ENCODE assay signal across 20 cellular contexts in the genomic region with DNA sequence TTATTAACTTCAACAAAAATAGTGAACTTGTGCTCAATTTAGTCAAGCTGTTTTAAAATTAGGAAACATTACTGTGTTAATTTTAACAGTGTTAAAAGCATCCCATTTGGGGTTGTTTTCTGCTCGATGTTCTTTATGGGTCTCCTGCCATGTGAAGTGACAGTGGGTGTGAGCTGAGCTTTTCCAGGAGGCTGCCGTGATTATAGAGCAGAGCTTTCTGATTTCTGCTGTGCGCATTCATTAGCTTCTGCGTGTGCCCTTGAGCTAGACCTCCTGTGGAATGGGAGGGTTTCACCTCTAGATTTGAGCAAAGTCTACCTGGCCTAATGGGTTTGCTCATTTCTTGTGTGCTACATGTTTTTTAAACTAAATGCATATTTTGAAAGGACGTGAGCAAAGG.
DNase-seq lines count a peak whose midpoint lies in the region; ATAC-seq and TF ChIP-seq lines count a peak whose summit lies in the region.
"Had no signal": no experiment of that assay in that cellular context is flagged by ENCODE, and none has a peak within 500 bp of the region (broad histone marks: within the 10 kb centered on the region; RNA-seq: fewer than 3 reads in every experiment).

No MANE protein-coding gene starts in this region.

- H3K4me3 Mint-ChIP-seq in T-helper 2 cell treated with Interferon-gamma antibody and Interleukin-4, amounts not matched to agents 5 μg/mL and 100 μg/mL, for 36 hours: no peak overlapping the region
- H3K4me3 Mint-ChIP-seq: CD8-positive, alpha-beta memory T cell had no signal

- H3K27ac Mint-ChIP-seq in T-helper 2 cell treated with Interferon-gamma antibody and Interleukin-4, amounts not matched to agents 5 μg/mL and 100 μg/mL, for 36 hours: no peak overlapping the region
- H3K27ac Mint-ChIP-seq: CD8-positive, alpha-beta memory T cell had no signal

- H3K9ac ChIP-seq in DND-41 (ENCODE audit: low read depth, low read length): peak overlapping the region; percentile 54
- H3K9ac ChIP-seq: GM23248, KMS-11 had no signal

- no peaks in the 10 kb centered on the region for H4K20me1 ChIP-seq in DND-41 (ENCODE audit: insufficient read depth, low read length)

- H3K27me3 Mint-ChIP-seq in T-helper 2 cell treated with Interferon-gamma antibody and Interleukin-4, amounts not matched to agents 5 μg/mL and 100 μg/mL, for 36 hours (ENCODE audit: low read depth): no peaks in the 10 kb centered on the region

- H3K9me3 Mint-ChIP-seq in T-helper 2 cell treated with Interferon-gamma antibody and Interleukin-4, amounts not matched to agents 5 μg/mL and 100 μg/mL, for 36 hours: no peaks in the 10 kb centered on the region
- H3K9me3 Mint-ChIP-seq: CD8-positive, alpha-beta memory T cell had no signal

- DNase-seq in DND-41 (no peak), Right ventricle myocardium superior (no peak), right cardiac atrium (peak in 1 of 3 donors; percentile 65), putamen (ENCODE audit: low spot score) (peak; percentile 25), amygdala (lab: John Stamatoyannopoulos, UW) (no peak)
- no peak for DNase-seq in T-helper 2 cell treated with Interferon-gamma antibody and Interleukin-4, amounts not matched to agents 5 μg/mL and 100 μg/mL, for 36 hours (ENCODE audit: low spot score)
- DNase-seq: C1 segment of cervical spinal cord; CD8-positive, alpha-beta memory T cell; GM23248; NCI-H1092; NCI-H1436 treated with DMSO at 0.1 percent for 48 hours; NCI-H2029 treated with DMSO at 0.1 percent for 48 hours; NCI-H510A; NCI-H748 treated with DMSO at 0.1 percent for 48 hours had no signal

- no peaks in the 10 kb centered on the region for H3K9me3 ChIP-seq in DND-41 (ENCODE audit: insufficient read depth, low read length, severe bottlenecking)
- H3K9me3 ChIP-seq in right cardiac atrium (ENCODE audit: control insufficient read depth, low read length): no peaks in the 10 kb centered on the region
- H3K9me3 ChIP-seq: A549, HAP-1 had no signal

- 67% methylated on average over 5 of the region's 5 CpGs for WGBS in right cardiac atrium

- H3K4me1 ChIP-seq in DND-41 (ENCODE audit: insufficient read depth, low read length) (peaks cover 65% of the 10 kb centered on the region), right cardiac atrium (ENCODE audit: control insufficient read depth, insufficient read depth, low read length) (peaks cover 5% of the 10 kb centered on the region)
- H3K4me1 ChIP-seq: A549, HAP-1 had no signal

- ATAC-seq in DND-41 (ENCODE audit: insufficient read depth, low read depth) (no peak), Right ventricle myocardium superior (ENCODE audit: poor library complexity) (peak; percentile 75), right cardiac atrium (peak; percentile 36 to 63), HG03280 (IDR thresholded peaks at IDR 0.05; ENCODE audit: unreplicated experiment) (no peak), GM21825 (IDR thresholded peaks at IDR 0.05; ENCODE audit: unreplicated experiment) (no peak)
- ATAC-seq: A549 had no signal

- TF ChIP-seq CTCF in DND-41 (IDR thresholded peaks at IDR 0.05; ENCODE audit: borderline replicate concordance, extremely low read depth, low read length, poor library complexity, severe bottlenecking): no peak

- H3K27ac ChIP-seq in DND-41 (ENCODE audit: low read length) (peak overlapping the region; percentile 83), right cardiac atrium (ENCODE audit: low read length) (peak overlapping the region; percentile 96)
- H3K27ac ChIP-seq: A549, GM23248, HL-60, KMS-11 had no signal

- H2AFZ ChIP-seq in DND-41 (ENCODE audit: low read depth, low read length): no peak overlapping the region
- H2AFZ ChIP-seq: GM23248 had no signal

- no peaks in the 10 kb centered on the region for H3K36me3 Mint-ChIP-seq in T-helper 2 cell treated with Interferon-gamma antibody and Interleukin-4, amounts not matched to agents 5 μg/mL and 100 μg/mL, for 36 hours (ENCODE audit: low read depth)
- H3K36me3 Mint-ChIP-seq: CD8-positive, alpha-beta memory T cell had no signal

- no peaks in the 10 kb centered on the region for H3K79me2 ChIP-seq in DND-41 (ENCODE audit: insufficient read depth, low read length)

- peak overlapping the region; percentile 45 for H3K4me2 ChIP-seq in DND-41 (ENCODE audit: insufficient read depth, low read length)
- H3K4me2 ChIP-seq: A549, KMS-11 had no signal

- intact Hi-C loops in Right ventricle myocardium superior (cut with DNase I): no loop called here
- intact Hi-C loops in right cardiac atrium (cut with DNase I): no loop called here

- peaks cover 6% of the 10 kb centered on the region for H3K36me3 ChIP-seq in DND-41 (ENCODE audit: insufficient read depth, low read length)

- H3K27me3 ChIP-seq in DND-41 (ENCODE audit: insufficient read depth, low read length, poor library complexity): no peaks in the 10 kb centered on the region
- H3K27me3 ChIP-seq in right cardiac atrium (ENCODE audit: control insufficient read depth, insufficient read depth): no peaks in the 10 kb centered on the region

- no peaks in the 10 kb centered on the region for H3K4me1 Mint-ChIP-seq in T-helper 2 cell treated with Interferon-gamma antibody and Interleukin-4, amounts not matched to agents 5 μg/mL and 100 μg/mL, for 36 hours (ENCODE audit: low read depth)

- H3K4me3 ChIP-seq in DND-41 (ENCODE audit: low read depth in 1 of 2, low read length in 2 of 2) (no peak overlapping the region), right cardiac atrium (ENCODE audit: low read length) (no peak overlapping the region)
- H3K4me3 ChIP-seq: A549, GM23248, HAP-1 had no signal

Comparison
In these comparisons a context has a peak if more than half of its experiments do, and no peak if none do; other contexts are left out.
1. ATAC-seq: peak in Right ventricle myocardium superior (single experiment) and right cardiac atrium (2 of 2); none in DND-41 (single experiment), HG03280 (single experiment) and GM21825 (single experiment).